ENCODE assay signal across 7 cellular contexts in the genomic region with DNA sequence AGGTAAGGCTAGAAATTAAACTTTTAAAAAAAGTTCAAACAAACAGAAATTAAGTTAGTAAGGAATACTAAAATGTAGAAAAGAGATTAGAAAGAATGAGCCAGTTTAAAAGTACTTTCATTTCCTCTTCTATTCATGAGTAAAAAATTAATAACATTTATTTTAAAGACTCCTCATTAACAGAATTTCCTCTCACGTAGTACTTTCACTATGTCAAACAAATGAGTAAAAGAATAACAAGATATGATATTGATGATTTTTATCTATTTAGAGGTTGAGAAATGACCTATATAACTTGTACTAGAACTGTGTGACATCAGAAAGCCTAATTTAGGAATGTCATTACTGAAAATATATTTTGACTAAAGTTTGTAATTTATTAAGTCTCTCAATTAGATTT. TPM values are rescaled to one million over a fixed set of nuclear protein-coding genes. Genes with fewer than 3 reads are reported as not detected.
A peak's percentile ranks its signal among the peaks of the same experiment; 100 is the strongest.
DNase-seq lines count a peak whose midpoint lies in the region; ATAC-seq, FAIRE-seq and TF ChIP-seq lines count a peak whose summit lies in the region.
"Not testable (repeated sequence)": the region's sequence is repeated elsewhere in the genome, so short reads cannot be mapped to it uniquely, and the experiment has no call there.

No MANE protein-coding gene starts in this region.

- DNase-seq in SK-N-SH; frontal cortex (ENCODE audit: low spot score in 2 of 2): not testable (repeated sequence)

- not testable (repeated sequence) for TF ChIP-seq CTCF in SK-N-SH (IDR thresholded peaks at IDR 0.05)

- CTCF ChIA-PET in SK-N-SH (lab: Yijun Ruan, JAX) = interaction anchor here (2.3 to 2.5 kb wide), 2 partner anchors 60 to 271 kb away, joined by 10 to 13 read pairs; no protein-coding TSS in a partner anchor

- not testable (repeated sequence) for H3K79me2 ChIP-seq in ACC112 (ENCODE audit: control insufficient read depth, insufficient read depth, low read length, unreplicated experiment)
- peaks cover 23% of the 10 kb centered on the region; the same call in 1 of the 2 replicates for H3K79me2 ChIP-seq in SK-N-SH (ENCODE audit: insufficient read depth)

- peak overlapping the region; percentile 30 for H3K4me2 ChIP-seq in SK-N-SH

- not testable (repeated sequence) for H4K20me1 ChIP-seq in SK-N-SH (ENCODE audit: insufficient read depth)

- 55% methylated on average over 1 of the region's 1 CpG for WGBS in SK-N-SH (ENCODE audit: low lambda C conversion rate)

- POLR2A ChIA-PET in SK-N-SH (lab: Yijun Ruan, JAX) = interaction anchor here (1.5 to 2.5 kb wide), 3 partner anchors 126 to 755 kb away, joined by 3 to 10 read pairs (median 10); partner anchors contain the start of gene HAND2

- H3K4me3 ChIP-seq in ACC112 (ENCODE audit: low read depth, low read length) (peak overlapping the region; percentile 13; the same call in 1 of the 2 replicates), SK-N-SH (ENCODE audit: low read depth in 2 of 2, low read length in 1 of 2) (peak overlapping the region in 1 of 2 experiments; percentile 33; a peak in 2 of 4 replicates)

- not testable (repeated sequence) for H3K27ac ChIP-seq in ACC112 (ENCODE audit: low read depth, low read length)
- peak overlapping the region in 1 of 2 experiments; percentile 98; a peak in 3 of 4 replicates for H3K27ac ChIP-seq in SK-N-SH (ENCODE audit: low read depth in 2 of 2, low read length in 1 of 2)

- H2AFZ ChIP-seq in ACC112 (ENCODE audit: low read length, unreplicated experiment); SK-N-SH (ENCODE audit: low read depth): not testable (repeated sequence)

- not testable (repeated sequence) for H3K9me2 ChIP-seq in SK-N-SH

- H3F3A ChIP-seq in SK-N-SH (replicated peaks; ENCODE audit: insufficient read depth) = peaks cover 12% of the 10 kb centered on the region

- not testable (repeated sequence) for H3K27me3 ChIP-seq in ACC112 (ENCODE audit: insufficient read depth, low read length); SK-N-SH (ENCODE audit: insufficient read depth)

- H3K9ac ChIP-seq in SK-N-SH = not testable (repeated sequence)

- peak; percentile 47 for ATAC-seq in GM18867 (IDR thresholded peaks at IDR 0.05; ENCODE audit: unreplicated experiment)
- peak; percentile 52 for ATAC-seq in GM21447 (IDR thresholded peaks at IDR 0.05; ENCODE audit: unreplicated experiment)
- ATAC-seq in HG02885 (IDR thresholded peaks at IDR 0.05; ENCODE audit: poor library complexity, unreplicated experiment) = peak; percentile 57
- peak; percentile 48 for ATAC-seq in HG03432 (IDR thresholded peaks at IDR 0.05; ENCODE audit: unreplicated experiment)

- TF ChIP-seq RAD21 in SK-N-SH (IDR thresholded peaks at IDR 0.05; ENCODE audit: low read length) = not testable (repeated sequence)

- FAIRE-seq in frontal cortex (lab: Jason Lieb, UNC) = peak; percentile 91

- H3K9me3 ChIP-seq in SK-N-SH = not testable (repeated sequence)

- not testable (repeated sequence) for H3K36me3 ChIP-seq in ACC112 (ENCODE audit: insufficient read depth, low read length)
- H3K36me3 ChIP-seq in SK-N-SH (replicated peaks in 1 of 2; ENCODE audit: control insufficient read depth in 1 of 2, insufficient read depth in 2 of 2, low read length in 1 of 2) = peaks cover 5 to 21% of the 10 kb centered on the region in 2 experiments

- TF ChIP-seq EP300 in SK-N-SH (IDR thresholded peaks at IDR 0.05; ENCODE audit: borderline replicate concordance in 1 of 2, low read depth in 1 of 2, low read length in 1 of 2) = not testable (repeated sequence)

- H3K4me1 ChIP-seq in ACC112 (ENCODE audit: control insufficient read depth, insufficient read depth, low read length, unreplicated experiment) (peaks cover 26% of the 10 kb centered on the region), SK-N-SH (ENCODE audit: control insufficient read depth in 1 of 2, insufficient read depth in 2 of 2, low read depth in 1 of 2, low read length in 1 of 2) (peaks cover 26 to 32% of the 10 kb centered on the region in 2 experiments)

RNA-seq across cellular contexts. Expression of gene FBXO8, which starts 22.0 kb away (rescaled TPM):
- 16.0 and 21.4 TPM in 2 replicates for polyA plus RNA-seq in SK-N-SH (2012; rRNA removed)
- 21.7 and 21.9 TPM in 2 replicates for polyA plus RNA-seq in SK-N-SH (2012; cell fraction: cytosol; rRNA removed)
- 8.5 and 10.4 TPM in 2 replicates for polyA plus RNA-seq in SK-N-SH (2012; cell fraction: nucleus; rRNA removed)
- 24.1 TPM for total RNA-seq in frontal cortex

RNA-seq across cellular contexts. Expression of gene CEP44, which starts 22.3 kb away (rescaled TPM):
- 3.8 and 7.3 TPM in 2 replicates for polyA plus RNA-seq in SK-N-SH (2012; rRNA removed)
- polyA plus RNA-seq in SK-N-SH (2012; cell fraction: cytosol; rRNA removed) = 5.0 and 5.4 TPM in 2 replicates
- 7.8 and 16.3 TPM in 2 replicates for polyA plus RNA-seq in SK-N-SH (2012; cell fraction: nucleus; rRNA removed)
- total RNA-seq in frontal cortex = 24.5 TPM
